ENCODE assay signal across 8 cellular contexts in genomic region chr1:149927535-149928387, GRCh38. TPM values are rescaled to one million over a fixed set of nuclear protein-coding genes. Genes with fewer than 3 reads are reported as not detected.
DNase-seq lines count a peak whose midpoint lies in the region; ATAC-seq, FAIRE-seq and TF ChIP-seq lines count a peak whose summit lies in the region.

Gene SF3B4 (minus strand): TSS chr1:149927803. CDS start chr1:149927759, 44 bp downstream.

- DNase-seq in Caco-2 (peak; percentile 94 to 95), HTR-8/SVneo (ENCODE audit: insufficient read length, low spot score) (peak; percentile 75), NOMO-1 treated with DMSO at 0.1 percent for 48 hours (lab: John Stamatoyannopoulos, UW; ENCODE audit: unreplicated experiment) (peak; percentile 96), memory B cell (ENCODE audit: low spot score in 2 of 2) (peak; percentile 92)
- peak; percentile 91 to 93 for DNase-seq in activated CD8-positive, alpha-beta memory T cell treated with anti-CD3 and anti-CD28 coated beads for 4 hours (ENCODE audit: low read depth in 2 of 2)
- DNase-seq in effector memory CD8-positive, alpha-beta T cell = peak; percentile 94 to 95 (median 95)
- peak; percentile 93 for DNase-seq in stimulated activated CD8-positive, alpha-beta memory T cell treated with anti-CD3 and anti-CD28 coated beads, Interleukin-12 subunit alpha, Interleukin-12 subunit beta, amount 100 ng/mL, for 1 hour (ENCODE audit: low read depth)

- no peaks in the 10 kb centered on the region for H3K9me3 ChIP-seq in Caco-2

- H3K36me3 Mint-ChIP-seq in Caco-2 (ENCODE audit: insufficient read depth, unreplicated experiment) (peaks cover 58% of the 10 kb centered on the region), memory B cell (peaks cover 36% of the 10 kb centered on the region)
- peaks cover 49% of the 10 kb centered on the region for H3K36me3 Mint-ChIP-seq in effector memory CD8-positive, alpha-beta T cell (ENCODE audit: insufficient read depth)

- peak within 1 kb of the TSS; percentile 94 for H3K27ac Mint-ChIP-seq in Caco-2 (ENCODE audit: unreplicated experiment)
- H3K27ac Mint-ChIP-seq in effector memory CD8-positive, alpha-beta T cell = peak within 1 kb of the TSS; percentile 95 to 99
- peak within 1 kb of the TSS; percentile 87 for H3K27ac Mint-ChIP-seq in memory B cell

- no peaks in the 10 kb centered on the region for H3K27me3 ChIP-seq in Caco-2 (replicated peaks; ENCODE audit: control insufficient read depth, insufficient read depth, low read length)

- CTCF ChIA-PET in Caco-2 (lab: Charles Lee) = interaction anchor here (0.7 to 1.6 kb wide), 5 partner anchors 10 to 260 kb away, joined by 3 to 5 read pairs (median 4); a partner anchor contains a TSS

- H3K4me3 Mint-ChIP-seq in Caco-2 (ENCODE audit: unreplicated experiment) = peak within 1 kb of the TSS; percentile 91
- peak within 1 kb of the TSS; percentile 89 to 95 for H3K4me3 Mint-ChIP-seq in effector memory CD8-positive, alpha-beta T cell
- H3K4me3 Mint-ChIP-seq in memory B cell = peak within 1 kb of the TSS; percentile 95

- no peak for FAIRE-seq in HTR-8/SVneo (lab: Jason Lieb, UNC)

- intact Hi-C loops in Caco-2 (cut with micrococcal nuclease; ENCODE audit: unreplicated experiment) = loop anchor here (1.0 kb wide), 2 partner anchors 28 to 39 kb away; partner anchors contain the start of gene BOLA1

- peak; percentile 93 for ATAC-seq in GM21381 (IDR thresholded peaks at IDR 0.05; ENCODE audit: unreplicated experiment)
- peak; percentile 93 for ATAC-seq in effector memory CD8-positive, alpha-beta T cell (replicated peaks)
- ATAC-seq in memory B cell (ENCODE audit: low read depth) = peak; percentile 97

- POLR2A ChIA-PET in Caco-2 (lab: Charles Lee) = interaction anchor here (0.8 to 1.2 kb wide), 7 partner anchors 9 to 769 kb away, joined by 3 to 21 read pairs (median 4); partner anchors contain the start of genes GOLPH3L and MTMR11

- TF ChIP-seq CTCF in Caco-2 (IDR thresholded peaks at IDR 0.05; ENCODE audit: insufficient read depth in 1 of 2, low read depth in 1 of 2, low read length in 1 of 2, severe bottlenecking in 1 of 2, unreplicated experiment in 1 of 2) = no peak

- peaks cover 2% of the 10 kb centered on the region; the same call in 1 of the 2 replicates for H3K36me3 ChIP-seq in Caco-2 (ENCODE audit: control insufficient read depth, insufficient read depth, low read length)

- H3K9me3 Mint-ChIP-seq in Caco-2 (ENCODE audit: unreplicated experiment) (no peaks in the 10 kb centered on the region), memory B cell (no peaks in the 10 kb centered on the region)
- no peaks in the 10 kb centered on the region for H3K9me3 Mint-ChIP-seq in effector memory CD8-positive, alpha-beta T cell

- H3K4me1 ChIP-seq in Caco-2 = peaks cover 9% of the 10 kb centered on the region

- peak within 1 kb of the TSS; percentile 99 for H3K4me3 ChIP-seq in Caco-2 (ENCODE audit: low read depth, low read length)

- BruUV-seq in Caco-2 (replicated peaks; lab: Mats Ljungman, UMichigan) = TSS peak; percentile 96

- H3K27me3 Mint-ChIP-seq in Caco-2 (ENCODE audit: insufficient read depth, unreplicated experiment) (no peaks in the 10 kb centered on the region), memory B cell (peaks cover 12% of the 10 kb centered on the region)
- peaks cover 13 to 23% of the 10 kb centered on the region in 2 donors for H3K27me3 Mint-ChIP-seq in effector memory CD8-positive, alpha-beta T cell

- H3K4me1 Mint-ChIP-seq in Caco-2 (ENCODE audit: low read depth, unreplicated experiment) = peaks cover 11% of the 10 kb centered on the region
- peaks cover 37 to 39% of the 10 kb centered on the region in 2 donors for H3K4me1 Mint-ChIP-seq in effector memory CD8-positive, alpha-beta T cell (ENCODE audit: low read depth in 2 of 2)
- peaks cover 24% of the 10 kb centered on the region for H3K4me1 Mint-ChIP-seq in memory B cell

RNA-seq across cellular contexts. Expression of gene SF3B4, which starts in this region (rescaled TPM):
- 103 and 104 TPM in 2 replicates for total RNA-seq in Caco-2 (2022)

Comparison
In these comparisons a context has a peak if more than half of its experiments do, and no peak if none do; other contexts are left out.
1. Peak in every context shown above with its lines: DNase-seq, ATAC-seq and H3K4me3 ChIP-seq.